20 cellular contexts compared by ENCODE assay signal in the genomic region with DNA sequence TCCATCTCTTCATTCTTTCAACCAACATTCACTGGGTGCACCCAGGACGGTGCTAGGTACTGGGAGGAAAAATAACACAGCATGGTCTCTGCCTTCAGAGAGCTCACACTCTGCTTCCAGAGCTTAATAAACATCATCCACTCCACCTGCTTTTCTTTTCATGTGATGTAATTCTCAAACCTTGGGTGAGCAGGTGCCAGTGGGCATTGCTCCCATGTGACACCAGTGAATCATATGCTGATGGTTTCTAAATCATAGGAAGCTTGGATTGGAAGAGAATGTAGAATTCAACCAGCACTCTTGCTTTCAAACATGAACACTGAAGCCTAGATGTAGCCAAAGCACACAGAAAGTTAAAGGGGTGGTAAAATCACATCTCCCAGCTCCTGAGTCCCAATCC.
DNase-seq lines count a peak whose midpoint lies in the region; ATAC-seq and TF ChIP-seq lines count a peak whose summit lies in the region.
"Had no signal": no experiment of that assay in that cellular context is flagged by ENCODE, and none has a peak within 500 bp of the region (broad histone marks: within the 10 kb centered on the region; RNA-seq: fewer than 3 reads in every experiment).

No MANE protein-coding gene starts in this region.

- TF ChIP-seq CTCF in foreskin keratinocyte (conservative IDR thresholded peaks at IDR 0.05): no peak
- TF ChIP-seq CTCF in GM13976 (IDR thresholded peaks at IDR 0.05; ENCODE audit: borderline replicate concordance, control extremely low read depth, extremely low read depth, insufficient read depth, missing control alignments): no peak

- DNase-seq in NCI-H146 (lab: John Stamatoyannopoulos, UW): peak; percentile 45
- DNase-seq in NCI-H146 treated with DMSO at 0.1 percent for 48 hours (lab: John Stamatoyannopoulos, UW; ENCODE audit: unreplicated experiment): no peak
- DNase-seq in DMS53 treated with DMSO at 0.1 percent for 48 hours (lab: John Stamatoyannopoulos, UW; ENCODE audit: unreplicated experiment): peak; percentile 38
- peak; percentile 13 for DNase-seq in RPMI8226
- DNase-seq in foreskin keratinocyte: no peak
- no peak for DNase-seq in HUDEP-2 (lab: John Stamatoyannopoulos, UW; ENCODE audit: unreplicated experiment in 76 of 76)
- DNase-seq in GM13976 (ENCODE audit: low spot score): no peak
- DNase-seq: AML-193; C1 segment of cervical spinal cord; CD8-positive, alpha-beta T cell; GOT3; NCI-H187 treated with DMSO at 0.1 percent for 48 hours; NCI-H226; NCI-H526; Right ventricle myocardium superior; SW 1271 had no signal

- H3K27ac ChIP-seq in foreskin keratinocyte: no peak overlapping the region
- H3K27ac ChIP-seq: 22Rv1, SK-N-MC had no signal

- peaks cover 23% of the 10 kb centered on the region for H3K4me1 ChIP-seq in foreskin keratinocyte

- ATAC-seq in foreskin keratinocyte (peak; percentile 5), GM19452 (IDR thresholded peaks at IDR 0.05; ENCODE audit: unreplicated experiment) (no peak)
- ATAC-seq: CD8-positive, alpha-beta T cell; HCT116 had no signal

- in situ Hi-C loops in GM13976 (cut with MboI; ENCODE audit: low sequenced_read_pairs, unreplicated experiment): no loop called here

- no peaks in the 10 kb centered on the region for H3K27me3 ChIP-seq in foreskin keratinocyte

Comparison
In these comparisons a context has a peak if more than half of its experiments do, and no peak if none do; other contexts are left out.
1. DNase-seq: peak in NCI-H146 (single experiment), DMS53 treated with DMSO at 0.1 percent for 48 hours (single experiment) and RPMI8226 (single experiment); none in NCI-H146 treated with DMSO at 0.1 percent for 48 hours (single experiment), foreskin keratinocyte (0 of 2), HUDEP-2 (0 of 76) and GM13976 (single experiment).